In genomic region chr12:95940514-95940913, GRCh38 we compare ENCODE assay signal across 21 cellular contexts. TPM values are rescaled to one million over a fixed set of nuclear protein-coding genes. Genes with fewer than 3 reads are reported as not detected.
DNase-seq lines count a peak whose midpoint lies in the region; ATAC-seq and TF ChIP-seq lines count a peak whose summit lies in the region.
"Had no signal": no experiment of that assay in that cellular context is flagged by ENCODE, and none has a peak within 500 bp of the region (broad histone marks: within the 10 kb centered on the region; RNA-seq: fewer than 3 reads in every experiment).

No MANE protein-coding gene starts in this region.

- WGBS in liver: 27% methylated on average over 6 of the region's 6 CpGs

- peak overlapping the region; percentile 74 to 90 for H3K27ac ChIP-seq in liver (ENCODE audit: low read depth in 1 of 2, low read length in 2 of 2)
- H3K27ac ChIP-seq: C4-2B, GM23248 had no signal

- H3K4me1 ChIP-seq in liver (ENCODE audit: control insufficient read depth in 4 of 4, insufficient read depth in 4 of 4, low read length in 3 of 4): peaks cover 2 to 36% (median 20%) of the 10 kb centered on the region in 4 donors

- no peaks in the 10 kb centered on the region for H3K36me3 Mint-ChIP-seq in activated naive CD4-positive, alpha-beta T cell treated with anti-CD3 and anti-CD28 coated beads, Interleukin-2, amount 50 U/mL, for 24 hours
- no peaks in the 10 kb centered on the region for H3K36me3 Mint-ChIP-seq in stimulated activated memory B cell treated with anti-CD40 and anti-IgM and Interleukin-4, amounts not matched to agents 10 μg/mL and 1 μg/mL and 100 μg/mL, for 72 hours

- no peak for DNase-seq in activated naive CD4-positive, alpha-beta T cell treated with anti-CD3 and anti-CD28 coated beads, Interleukin-2, amount 50 U/mL, for 16 hours
- DNase-seq in SHP77 treated with DMSO at 0.1 percent for 48 hours (lab: John Stamatoyannopoulos, UW): peak; percentile 22
- DNase-seq in GM03348 (ENCODE audit: low spot score): no peak
- DNase-seq in NCI-H2107 (lab: John Stamatoyannopoulos, UW): no peak
- DNase-seq: DND-41, GM23248, H9, HFFc6, KG1, NCI-H1092 treated with DMSO at 0.1 percent for 48 hours, NCI-H2081, NCI-H2171 treated with DMSO at 0.1 percent for 48 hours, NCI-H446 treated with DMSO at 0.1 percent for 48 hours had no signal

- peaks cover 8% of the 10 kb centered on the region for H3K4me1 Mint-ChIP-seq in activated naive CD4-positive, alpha-beta T cell treated with anti-CD3 and anti-CD28 coated beads, Interleukin-2, amount 50 U/mL, for 24 hours
- peaks cover 11% of the 10 kb centered on the region for H3K4me1 Mint-ChIP-seq in stimulated activated memory B cell treated with anti-CD40 and anti-IgM and Interleukin-4, amounts not matched to agents 10 μg/mL and 1 μg/mL and 100 μg/mL, for 72 hours

- peak; percentile 43 to 49 for TF ChIP-seq RAD21 in liver (IDR thresholded peaks at IDR 0.05)

- H3K4me3 Mint-ChIP-seq in activated naive CD4-positive, alpha-beta T cell treated with anti-CD3 and anti-CD28 coated beads, Interleukin-2, amount 50 U/mL, for 24 hours: peak overlapping the region; percentile 19
- no peak overlapping the region for H3K4me3 Mint-ChIP-seq in stimulated activated memory B cell treated with anti-CD40 and anti-IgM and Interleukin-4, amounts not matched to agents 10 μg/mL and 1 μg/mL and 100 μg/mL, for 72 hours
- H3K4me3 Mint-ChIP-seq: H9, HFFc6 had no signal

- ATAC-seq in stimulated activated memory B cell treated with anti-CD40 and anti-IgM and Interleukin-4, amounts not matched to agents 10 μg/mL and 1 μg/mL and 100 μg/mL, for 72 hours: no peak
- no peak for ATAC-seq in HG02885 (IDR thresholded peaks at IDR 0.05; ENCODE audit: poor library complexity, unreplicated experiment)
- ATAC-seq: Panc1, SK-N-SH treated with all-trans-retinoic acid at 6 μM for 48 hours had no signal

- H3K27ac Mint-ChIP-seq in activated naive CD4-positive, alpha-beta T cell treated with anti-CD3 and anti-CD28 coated beads, Interleukin-2, amount 50 U/mL, for 24 hours: peak overlapping the region; percentile 15
- peak overlapping the region; percentile 10 for H3K27ac Mint-ChIP-seq in stimulated activated memory B cell treated with anti-CD40 and anti-IgM and Interleukin-4, amounts not matched to agents 10 μg/mL and 1 μg/mL and 100 μg/mL, for 72 hours
- H3K27ac Mint-ChIP-seq: H9, HFFc6 had no signal

- no peak for TF ChIP-seq CTCF in liver (IDR thresholded peaks at IDR 0.05; ENCODE audit: low read depth, low read length, missing input control)

- no peak overlapping the region for H3K4me3 ChIP-seq in liver (ENCODE audit: low read depth in 1 of 3, low read length in 3 of 3)
- H3K4me3 ChIP-seq: GM23248 had no signal

- no peaks in the 10 kb centered on the region for H3K9me3 Mint-ChIP-seq in activated naive CD4-positive, alpha-beta T cell treated with anti-CD3 and anti-CD28 coated beads, Interleukin-2, amount 50 U/mL, for 24 hours
- H3K9me3 Mint-ChIP-seq in stimulated activated memory B cell treated with anti-CD40 and anti-IgM and Interleukin-4, amounts not matched to agents 10 μg/mL and 1 μg/mL and 100 μg/mL, for 72 hours: no peaks in the 10 kb centered on the region
- H3K9me3 Mint-ChIP-seq: H9, HFFc6 had no signal

- no peaks in the 10 kb centered on the region for H3K9me3 ChIP-seq in liver (ENCODE audit: control insufficient read depth in 4 of 4, low read length in 3 of 4)

- no peaks in the 10 kb centered on the region for H3K36me3 ChIP-seq in liver (ENCODE audit: control insufficient read depth in 4 of 4, insufficient read depth in 3 of 4, low read depth in 1 of 4, low read length in 3 of 4)

- H3K9ac ChIP-seq in liver (ENCODE audit: low read depth in 1 of 2, low read length in 2 of 2): peak overlapping the region in 1 of 2 donors; percentile 54
- H3K9ac ChIP-seq: GM23248 had no signal

- H3K27me3 Mint-ChIP-seq in activated naive CD4-positive, alpha-beta T cell treated with anti-CD3 and anti-CD28 coated beads, Interleukin-2, amount 50 U/mL, for 24 hours: no peaks in the 10 kb centered on the region
- H3K27me3 Mint-ChIP-seq in stimulated activated memory B cell treated with anti-CD40 and anti-IgM and Interleukin-4, amounts not matched to agents 10 μg/mL and 1 μg/mL and 100 μg/mL, for 72 hours: no peaks in the 10 kb centered on the region

- no peaks in the 10 kb centered on the region for H3K27me3 ChIP-seq in liver (ENCODE audit: control insufficient read depth in 4 of 4, insufficient read depth in 4 of 4, low read length in 3 of 4)

TF ChIP-seq in liver, 16 proteins besides CTCF, POLR2A, EP300 and RAD21:
- peak; percentile 70 for TF ChIP-seq REST (IDR thresholded peaks at IDR 0.05)
- peak; percentile 85 for TF ChIP-seq ATF3 (IDR thresholded peaks at IDR 0.05)
- peak; percentile 53 to 81 for TF ChIP-seq EGR1 (IDR thresholded peaks at IDR 0.05; ENCODE audit: low read depth in 2 of 2)
- TF ChIP-seq HNF4G (IDR thresholded peaks at IDR 0.05): peak; percentile 54
- peak; percentile 75 for TF ChIP-seq FOXA1 (IDR thresholded peaks at IDR 0.05)
- peak; percentile 95 for TF ChIP-seq YY1 (IDR thresholded peaks at IDR 0.05)
- peak; percentile 99 for TF ChIP-seq SP1 (IDR thresholded peaks at IDR 0.05)
- peak; percentile 78 to 87 for TF ChIP-seq JUND (IDR thresholded peaks at IDR 0.05)
- TF ChIP-seq FOXA2 (IDR thresholded peaks at IDR 0.05): peak; percentile 80
- TF ChIP-seq MAX (IDR thresholded peaks at IDR 0.05): peak; percentile 93
- TF ChIP-seq ZBTB33 (IDR thresholded peaks at IDR 0.05): peak; percentile 70
- TF ChIP-seq HNF4A (conservative IDR thresholded peaks at IDR 0.05): peak; percentile 84 to 90
- peak; percentile 97 for TF ChIP-seq NR2F2 (IDR thresholded peaks at IDR 0.05)
- peak in 1 of 2 donors; percentile 68 for TF ChIP-seq GABPA (IDR thresholded peaks at IDR 0.05 in 1 of 2, conservative IDR thresholded peaks at IDR 0.05 in 1 of 2)
- peak; percentile 99 to 100 for TF ChIP-seq RXRA (IDR thresholded peaks at IDR 0.05)
- peak; percentile 31 for TF ChIP-seq TAF1 (conservative IDR thresholded peaks at IDR 0.05)
TF ChIP-seq in liver: peak in this region for 16.

RNA-seq across cellular contexts. Expression of gene CCDC38, which starts 1.9 kb away (rescaled TPM):
- total RNA-seq in liver: 1 to 10 TPM; 1.3 to 1.4 TPM
- polyA plus RNA-seq in liver: under 1 TPM; 0.46 to 0.61 TPM
- total RNA-seq: A172, H9, HFFc6 had no signal

RNA-seq across cellular contexts. Expression of gene AMDHD1, which starts 2.6 kb away (rescaled TPM):
- total RNA-seq in liver: 100 to 1,000 TPM in 1 of 2 donors, 10 to 100 TPM in 1; 56.7 to 124 TPM
- 100 to 1,000 TPM in 1 of 2 donors, 10 to 100 TPM in 1; 50.3 to 105 TPM for polyA plus RNA-seq in liver

RNA-seq across cellular contexts. Expression of gene HAL, which starts 55.6 kb away (rescaled TPM):
- 100 to 1,000 TPM; 125 to 174 TPM for total RNA-seq in liver
- polyA plus RNA-seq in liver: 100 to 1,000 TPM in 1 of 2 donors, 10 to 100 TPM in 1; 62.4 to 114 TPM
- total RNA-seq: A172, GM23248, HFFc6 had no signal
- polyA plus RNA-seq: GM23248 had no signal
